ENCODE assay signal across 1 cellular context in the genomic region with DNA sequence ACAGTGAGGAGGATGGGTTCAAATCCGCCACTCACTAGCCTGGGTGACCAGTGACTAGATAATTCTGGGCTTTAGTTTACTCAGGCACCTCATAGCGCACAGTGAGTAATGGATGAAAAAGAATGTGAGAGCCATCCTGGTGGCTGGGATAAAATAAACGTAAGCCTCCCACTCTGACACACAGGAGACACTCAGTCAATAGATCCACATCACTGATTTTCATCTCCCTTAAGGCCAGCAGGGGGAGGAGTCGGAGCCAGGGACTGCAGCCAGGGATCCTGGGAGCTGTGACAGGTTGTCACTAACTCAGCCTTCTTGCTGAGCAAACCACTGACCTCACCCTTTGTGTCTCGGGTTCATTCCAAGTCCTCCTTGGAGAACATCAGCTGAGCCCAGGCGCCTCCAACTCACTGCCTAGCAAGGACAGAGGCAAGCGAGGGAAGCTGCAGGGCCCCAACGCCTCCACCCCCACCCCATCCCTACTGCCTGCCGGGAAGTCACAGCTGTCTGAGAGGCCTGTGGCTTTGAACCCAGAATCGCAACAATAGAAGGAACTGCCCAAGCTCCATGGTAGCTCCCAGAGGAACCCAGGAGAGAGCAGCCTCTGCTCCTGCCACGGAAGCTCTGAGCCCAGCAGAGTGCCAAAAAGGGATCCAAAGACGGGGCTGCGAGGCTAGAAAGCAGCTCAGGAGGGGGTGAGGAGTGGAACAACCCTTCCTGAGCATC.
TF ChIP-seq lines count a peak whose summit lies in the region.

No MANE protein-coding gene starts in this region.

TF ChIP-seq in K562, 482 proteins besides CTCF, POLR2A, EP300 and RAD21 (continued from another document and continues in another):
- TF ChIP-seq, protein P1, sequence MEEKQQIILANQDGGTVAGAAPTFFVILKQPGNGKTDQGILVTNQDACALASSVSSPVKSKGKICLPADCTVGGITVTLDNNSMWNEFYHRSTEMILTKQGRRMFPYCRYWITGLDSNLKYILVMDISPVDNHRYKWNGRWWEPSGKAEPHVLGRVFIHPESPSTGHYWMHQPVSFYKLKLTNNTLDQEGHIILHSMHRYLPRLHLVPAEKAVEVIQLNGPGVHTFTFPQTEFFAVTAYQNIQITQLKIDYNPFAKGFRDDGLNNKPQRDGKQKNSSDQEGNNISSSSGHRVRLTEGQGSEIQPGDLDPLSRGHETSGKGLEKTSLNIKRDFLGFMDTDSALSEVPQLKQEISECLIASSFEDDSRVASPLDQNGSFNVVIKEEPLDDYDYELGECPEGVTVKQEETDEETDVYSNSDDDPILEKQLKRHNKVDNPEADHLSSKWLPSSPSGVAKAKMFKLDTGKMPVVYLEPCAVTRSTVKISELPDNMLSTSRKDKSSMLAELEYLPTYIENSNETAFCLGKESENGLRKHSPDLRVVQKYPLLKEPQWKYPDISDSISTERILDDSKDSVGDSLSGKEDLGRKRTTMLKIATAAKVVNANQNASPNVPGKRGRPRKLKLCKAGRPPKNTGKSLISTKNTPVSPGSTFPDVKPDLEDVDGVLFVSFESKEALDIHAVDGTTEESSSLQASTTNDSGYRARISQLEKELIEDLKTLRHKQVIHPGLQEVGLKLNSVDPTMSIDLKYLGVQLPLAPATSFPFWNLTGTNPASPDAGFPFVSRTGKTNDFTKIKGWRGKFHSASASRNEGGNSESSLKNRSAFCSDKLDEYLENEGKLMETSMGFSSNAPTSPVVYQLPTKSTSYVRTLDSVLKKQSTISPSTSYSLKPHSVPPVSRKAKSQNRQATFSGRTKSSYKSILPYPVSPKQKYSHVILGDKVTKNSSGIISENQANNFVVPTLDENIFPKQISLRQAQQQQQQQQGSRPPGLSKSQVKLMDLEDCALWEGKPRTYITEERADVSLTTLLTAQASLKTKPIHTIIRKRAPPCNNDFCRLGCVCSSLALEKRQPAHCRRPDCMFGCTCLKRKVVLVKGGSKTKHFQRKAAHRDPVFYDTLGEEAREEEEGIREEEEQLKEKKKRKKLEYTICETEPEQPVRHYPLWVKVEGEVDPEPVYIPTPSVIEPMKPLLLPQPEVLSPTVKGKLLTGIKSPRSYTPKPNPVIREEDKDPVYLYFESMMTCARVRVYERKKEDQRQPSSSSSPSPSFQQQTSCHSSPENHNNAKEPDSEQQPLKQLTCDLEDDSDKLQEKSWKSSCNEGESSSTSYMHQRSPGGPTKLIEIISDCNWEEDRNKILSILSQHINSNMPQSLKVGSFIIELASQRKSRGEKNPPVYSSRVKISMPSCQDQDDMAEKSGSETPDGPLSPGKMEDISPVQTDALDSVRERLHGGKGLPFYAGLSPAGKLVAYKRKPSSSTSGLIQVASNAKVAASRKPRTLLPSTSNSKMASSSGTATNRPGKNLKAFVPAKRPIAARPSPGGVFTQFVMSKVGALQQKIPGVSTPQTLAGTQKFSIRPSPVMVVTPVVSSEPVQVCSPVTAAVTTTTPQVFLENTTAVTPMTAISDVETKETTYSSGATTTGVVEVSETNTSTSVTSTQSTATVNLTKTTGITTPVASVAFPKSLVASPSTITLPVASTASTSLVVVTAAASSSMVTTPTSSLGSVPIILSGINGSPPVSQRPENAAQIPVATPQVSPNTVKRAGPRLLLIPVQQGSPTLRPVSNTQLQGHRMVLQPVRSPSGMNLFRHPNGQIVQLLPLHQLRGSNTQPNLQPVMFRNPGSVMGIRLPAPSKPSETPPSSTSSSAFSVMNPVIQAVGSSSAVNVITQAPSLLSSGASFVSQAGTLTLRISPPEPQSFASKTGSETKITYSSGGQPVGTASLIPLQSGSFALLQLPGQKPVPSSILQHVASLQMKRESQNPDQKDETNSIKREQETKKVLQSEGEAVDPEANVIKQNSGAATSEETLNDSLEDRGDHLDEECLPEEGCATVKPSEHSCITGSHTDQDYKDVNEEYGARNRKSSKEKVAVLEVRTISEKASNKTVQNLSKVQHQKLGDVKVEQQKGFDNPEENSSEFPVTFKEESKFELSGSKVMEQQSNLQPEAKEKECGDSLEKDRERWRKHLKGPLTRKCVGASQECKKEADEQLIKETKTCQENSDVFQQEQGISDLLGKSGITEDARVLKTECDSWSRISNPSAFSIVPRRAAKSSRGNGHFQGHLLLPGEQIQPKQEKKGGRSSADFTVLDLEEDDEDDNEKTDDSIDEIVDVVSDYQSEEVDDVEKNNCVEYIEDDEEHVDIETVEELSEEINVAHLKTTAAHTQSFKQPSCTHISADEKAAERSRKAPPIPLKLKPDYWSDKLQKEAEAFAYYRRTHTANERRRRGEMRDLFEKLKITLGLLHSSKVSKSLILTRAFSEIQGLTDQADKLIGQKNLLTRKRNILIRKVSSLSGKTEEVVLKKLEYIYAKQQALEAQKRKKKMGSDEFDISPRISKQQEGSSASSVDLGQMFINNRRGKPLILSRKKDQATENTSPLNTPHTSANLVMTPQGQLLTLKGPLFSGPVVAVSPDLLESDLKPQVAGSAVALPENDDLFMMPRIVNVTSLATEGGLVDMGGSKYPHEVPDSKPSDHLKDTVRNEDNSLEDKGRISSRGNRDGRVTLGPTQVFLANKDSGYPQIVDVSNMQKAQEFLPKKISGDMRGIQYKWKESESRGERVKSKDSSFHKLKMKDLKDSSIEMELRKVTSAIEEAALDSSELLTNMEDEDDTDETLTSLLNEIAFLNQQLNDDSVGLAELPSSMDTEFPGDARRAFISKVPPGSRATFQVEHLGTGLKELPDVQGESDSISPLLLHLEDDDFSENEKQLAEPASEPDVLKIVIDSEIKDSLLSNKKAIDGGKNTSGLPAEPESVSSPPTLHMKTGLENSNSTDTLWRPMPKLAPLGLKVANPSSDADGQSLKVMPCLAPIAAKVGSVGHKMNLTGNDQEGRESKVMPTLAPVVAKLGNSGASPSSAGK (IDR thresholded peaks at IDR 0.05) = no peak
- TF ChIP-seq, protein P2, sequence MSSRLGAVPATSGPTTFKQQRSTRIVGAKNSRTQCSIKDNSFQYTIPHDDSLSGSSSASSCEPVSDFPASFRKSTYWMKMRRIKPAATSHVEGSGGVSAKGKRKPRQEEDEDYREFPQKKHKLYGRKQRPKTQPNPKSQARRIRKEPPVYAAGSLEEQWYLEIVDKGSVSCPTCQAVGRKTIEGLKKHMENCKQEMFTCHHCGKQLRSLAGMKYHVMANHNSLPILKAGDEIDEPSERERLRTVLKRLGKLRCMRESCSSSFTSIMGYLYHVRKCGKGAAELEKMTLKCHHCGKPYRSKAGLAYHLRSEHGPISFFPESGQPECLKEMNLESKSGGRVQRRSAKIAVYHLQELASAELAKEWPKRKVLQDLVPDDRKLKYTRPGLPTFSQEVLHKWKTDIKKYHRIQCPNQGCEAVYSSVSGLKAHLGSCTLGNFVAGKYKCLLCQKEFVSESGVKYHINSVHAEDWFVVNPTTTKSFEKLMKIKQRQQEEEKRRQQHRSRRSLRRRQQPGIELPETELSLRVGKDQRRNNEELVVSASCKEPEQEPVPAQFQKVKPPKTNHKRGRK (tag; IDR thresholded peaks at IDR 0.05) = no peak
- TF ChIP-seq, protein P3, sequence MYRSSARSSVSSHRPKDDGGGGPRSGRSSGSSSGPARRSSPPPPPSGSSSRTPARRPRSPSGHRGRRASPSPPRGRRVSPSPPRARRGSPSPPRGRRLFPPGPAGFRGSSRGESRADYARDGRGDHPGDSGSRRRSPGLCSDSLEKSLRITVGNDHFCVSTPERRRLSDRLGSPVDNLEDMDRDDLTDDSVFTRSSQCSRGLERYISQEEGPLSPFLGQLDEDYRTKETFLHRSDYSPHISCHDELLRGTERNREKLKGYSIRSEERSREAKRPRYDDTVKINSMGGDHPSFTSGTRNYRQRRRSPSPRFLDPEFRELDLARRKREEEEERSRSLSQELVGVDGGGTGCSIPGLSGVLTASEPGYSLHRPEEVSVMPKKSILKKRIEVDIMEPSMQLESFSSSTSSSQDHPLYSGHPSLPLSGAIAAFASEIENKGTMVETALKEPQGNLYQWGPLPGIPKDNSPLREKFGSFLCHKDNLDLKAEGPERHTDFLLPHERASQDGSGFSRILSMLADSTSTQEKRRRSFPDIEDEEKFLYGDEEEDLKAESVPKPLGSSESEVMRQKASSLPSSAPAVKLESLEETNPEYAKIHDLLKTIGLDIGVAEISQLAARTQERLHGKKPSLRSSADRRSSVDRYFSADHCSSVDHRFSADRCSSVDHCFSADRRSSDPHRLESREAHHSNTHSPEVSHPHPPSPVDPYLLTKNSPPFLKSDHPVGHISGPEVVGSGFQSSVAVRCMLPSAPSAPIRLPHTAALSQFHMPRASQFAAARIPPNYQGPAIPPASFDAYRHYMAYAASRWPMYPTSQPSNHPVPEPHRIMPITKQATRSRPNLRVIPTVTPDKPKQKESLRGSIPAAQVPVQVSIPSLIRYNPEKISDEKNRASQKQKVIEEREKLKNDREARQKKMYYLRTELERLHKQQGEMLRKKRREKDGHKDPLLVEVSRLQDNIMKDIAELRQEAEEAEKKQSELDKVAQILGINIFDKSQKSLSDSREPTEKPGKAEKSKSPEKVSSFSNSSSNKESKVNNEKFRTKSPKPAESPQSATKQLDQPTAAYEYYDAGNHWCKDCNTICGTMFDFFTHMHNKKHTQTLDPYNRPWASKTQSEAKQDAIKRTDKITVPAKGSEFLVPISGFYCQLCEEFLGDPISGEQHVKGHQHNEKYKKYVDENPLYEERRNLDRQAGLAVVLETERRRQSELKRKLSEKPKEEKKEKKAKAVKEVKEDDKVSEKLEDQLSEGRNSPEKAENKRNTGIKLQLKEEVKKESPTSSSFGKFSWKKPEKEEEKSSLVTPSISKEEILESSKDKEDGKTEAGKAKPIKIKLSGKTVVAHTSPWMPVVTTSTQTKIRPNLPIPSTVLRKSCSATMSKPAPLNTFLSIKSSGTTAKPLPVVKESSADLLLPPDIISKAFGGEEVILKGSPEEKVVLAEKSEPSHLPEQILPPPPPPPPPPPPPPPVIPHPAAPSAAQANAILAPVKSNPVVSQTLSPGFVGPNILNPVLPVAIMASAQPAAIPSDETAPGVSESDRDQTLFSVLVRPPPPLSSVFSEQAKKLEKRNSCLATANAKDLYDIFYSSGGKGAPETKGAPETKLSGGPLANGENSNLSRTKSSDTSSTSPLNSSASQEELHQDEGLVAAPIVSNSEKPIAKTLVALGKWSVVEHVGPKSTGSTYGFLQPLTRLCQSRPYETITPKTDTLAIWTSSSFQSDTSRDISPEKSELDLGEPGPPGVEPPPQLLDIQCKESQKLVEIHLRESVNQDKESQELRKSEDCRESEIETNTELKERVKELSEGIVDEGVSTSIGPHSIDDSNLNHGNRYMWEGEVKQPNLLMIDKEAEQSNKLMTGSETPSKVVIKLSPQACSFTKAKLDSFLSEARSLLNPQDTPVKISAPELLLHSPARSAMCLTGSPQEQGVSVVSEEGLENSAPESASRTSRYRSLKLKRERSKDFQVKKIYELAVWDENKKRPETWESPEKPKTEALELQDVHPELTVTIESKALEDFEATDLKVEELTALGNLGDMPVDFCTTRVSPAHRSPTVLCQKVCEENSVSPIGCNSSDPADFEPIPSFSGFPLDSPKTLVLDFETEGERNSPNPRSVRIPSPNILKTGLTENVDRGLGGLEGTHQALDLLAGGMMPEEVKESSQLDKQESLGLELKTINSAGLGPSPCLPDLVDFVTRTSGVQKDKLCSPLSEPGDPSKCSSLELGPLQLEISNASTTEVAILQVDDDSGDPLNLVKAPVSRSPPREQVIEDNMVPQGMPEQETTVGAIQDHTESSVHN (IDR thresholded peaks at IDR 0.05; ENCODE audit: borderline replicate concordance in 1 of 2, low read depth in 1 of 2) = peak in 1 of 2 experiments; percentile 70; a peak in 1 of 4 replicates
- no peak for TF ChIP-seq ZNF699 (CRISPR knock-in tag; IDR thresholded peaks at IDR 0.05; ENCODE audit: insufficient replicate concordance)
